In genomic region chr1:117735045-117735992, GRCh38 we compare ENCODE assay signal across 8 cellular contexts.
A peak's percentile ranks its signal among the peaks of the same experiment; 100 is the strongest.
DNase-seq lines count a peak whose midpoint lies in the region; ATAC-seq and TF ChIP-seq lines count a peak whose summit lies in the region.

No MANE protein-coding gene starts in this region.

- H3K4me3 ChIP-seq in Peyer's patch: peak overlapping the region in 2 of 4 donors; percentile 16 to 37
- H3K4me3 ChIP-seq in right lobe of liver: peak overlapping the region in 2 of 3 donors; percentile 13 to 45
- peak overlapping the region in 2 of 4 donors; percentile 8 to 9 for H3K4me3 ChIP-seq in transverse colon
- peak overlapping the region in 1 of 2 donors; percentile 79 for H3K4me3 ChIP-seq in aorta (ENCODE audit: low read length in 2 of 2)

- H3K27me3 ChIP-seq in Peyer's patch (no peaks in the 10 kb centered on the region), right lobe of liver (no peaks in the 10 kb centered on the region), transverse colon (no peaks in the 10 kb centered on the region), aorta (ENCODE audit: control insufficient read depth in 1 of 2, insufficient read depth in 2 of 2, low read length in 1 of 2) (peaks cover 0 to 2% of the 10 kb centered on the region in 2 donors)

- H3K27ac ChIP-seq in Peyer's patch (peak overlapping the region in 3 of 4 donors; percentile 2 to 44 (median 34)), right lobe of liver (peak overlapping the region in 2 of 3 donors; percentile 22 to 39), transverse colon (peak overlapping the region; percentile 27 to 70 (median 52)), aorta (ENCODE audit: low read depth in 1 of 2, low read length in 2 of 2) (no peak overlapping the region)

- TF ChIP-seq CTCF in Peyer's patch (IDR thresholded peaks at IDR 0.05): no peak
- no peak for TF ChIP-seq CTCF in right lobe of liver (IDR thresholded peaks at IDR 0.05)
- TF ChIP-seq CTCF in transverse colon (IDR thresholded peaks at IDR 0.05): no peak

- no peak for TF ChIP-seq EP300 in transverse colon (IDR thresholded peaks at IDR 0.05; ENCODE audit: low read depth)

- H3K4me1 ChIP-seq in Peyer's patch: no peaks in the 10 kb centered on the region
- no peaks in the 10 kb centered on the region for H3K4me1 ChIP-seq in right lobe of liver
- H3K4me1 ChIP-seq in transverse colon: peaks cover 0 to 9% (median 5%) of the 10 kb centered on the region in 4 donors
- no peaks in the 10 kb centered on the region for H3K4me1 ChIP-seq in aorta (ENCODE audit: control insufficient read depth in 1 of 2, insufficient read depth in 2 of 2, low read length in 2 of 2)

- peak; percentile 73 for DNase-seq in AG20443 (ENCODE audit: low spot score)
- peak in 2 of 3 donors; percentile 32 to 70 for DNase-seq in Peyer's patch
- peak; percentile 28 to 53 for DNase-seq in T47D (ENCODE audit: low read depth in 1 of 2, low spot score in 1 of 2)
- DNase-seq in right lobe of liver: no peak
- peak; percentile 52 for DNase-seq in transverse colon
- no peak for DNase-seq in COLO668 (lab: John Stamatoyannopoulos, UW; ENCODE audit: unreplicated experiment)
- DNase-seq in aorta: no peak

- no peaks in the 10 kb centered on the region for H3K9me3 ChIP-seq in Peyer's patch
- H3K9me3 ChIP-seq in right lobe of liver: no peaks in the 10 kb centered on the region
- no peaks in the 10 kb centered on the region for H3K9me3 ChIP-seq in transverse colon
- H3K9me3 ChIP-seq in aorta (ENCODE audit: control insufficient read depth, low read length): no peaks in the 10 kb centered on the region

- no peak for TF ChIP-seq POLR2A in Peyer's patch (IDR thresholded peaks at IDR 0.05)
- no peak for TF ChIP-seq POLR2A in right lobe of liver (IDR thresholded peaks at IDR 0.05)
- TF ChIP-seq POLR2A in transverse colon (IDR thresholded peaks at IDR 0.05): no peak

- H3K36me3 ChIP-seq in Peyer's patch (no peaks in the 10 kb centered on the region), right lobe of liver (no peaks in the 10 kb centered on the region), transverse colon (no peaks in the 10 kb centered on the region), aorta (ENCODE audit: control insufficient read depth in 1 of 2, insufficient read depth in 2 of 2, low read length in 1 of 2) (no peaks in the 10 kb centered on the region)

- ATAC-seq in GM21447 (IDR thresholded peaks at IDR 0.05; ENCODE audit: unreplicated experiment): peak; percentile 77
- peak; percentile 90 to 99 (median 96) for ATAC-seq in right lobe of liver
- no peak for ATAC-seq in aorta (ENCODE audit: low FRiP score)

- in situ Hi-C loops in T47D (cut with HindIII; ENCODE audit: low pct_unique_long_range_greater_than_20kb, low sequenced_read_pairs): no loop called here
- in situ Hi-C loops in transverse colon (cut with MboI; ENCODE audit: low pct_ligation_motif_present in 1 of 4, low pct_unique_long_range_greater_than_20kb in 1 of 4, low sequenced_read_pairs in 3 of 4): no loop called here

- intact Hi-C loops in right lobe of liver (cut with DNase I): no loop called here
- intact Hi-C loops in transverse colon (cut with DNase I; ENCODE audit: low total_unique reads): no loop called here
- intact Hi-C loops in aorta (cut with DNase I): no loop called here

- 0% methylated on average over 2 of the region's 2 CpGs for WGBS in right lobe of liver (ENCODE audit: insufficient coverage, low coverage, low lambda C conversion rate, missing lambda C conversion rate)
- 0 to 1% methylated on average over 2 of the region's 2 CpGs for WGBS in transverse colon (ENCODE audit: low coverage in 1 of 2), 2 donors
- WGBS in aorta, 2 donors: 0 to 1% methylated on average over 2 of the region's 2 CpGs

Comparison
In these comparisons a context has a peak if more than half of its experiments do, and no peak if none do; other contexts are left out.
1. DNase-seq: peak in AG20443 (single experiment), Peyer's patch (2 of 3), T47D (2 of 2) and transverse colon (single experiment); none in right lobe of liver (0 of 3), COLO668 (single experiment) and aorta (0 of 2).
2. H3K27ac ChIP-seq: peak in Peyer's patch (3 of 4), right lobe of liver (2 of 3) and transverse colon (4 of 4); none in aorta (0 of 2).